ENCODE assay signal across 25 cellular contexts in genomic region chr7:156693627-156694026, GRCh38. TPM values are rescaled to one million over a fixed set of nuclear protein-coding genes. Genes with fewer than 3 reads are reported as not detected.
"Had no signal": no experiment of that assay in that cellular context is flagged by ENCODE, and none has a peak within 500 bp of the region (broad histone marks: within the 10 kb centered on the region; RNA-seq: fewer than 3 reads in every experiment).

No MANE protein-coding gene starts in this region.

- H3K4me3 Mint-ChIP-seq: mesothelial cell of epicardium; naive thymus-derived CD4-positive, alpha-beta T cell; natural killer cell treated with Interleukin-12 subunit alpha and Interleukin-12 subunit beta and Interleukin-15 and Interleukin-18, amount 100 ng/mL, for 72 hours; stimulated activated naive B cell treated with anti-CD40 and anti-IgM and Interleukin-4, amounts not matched to agents 10 μg/mL and 1 μg/mL and 100 μg/mL, for 72 hours had no signal

- DNase-seq: heart right ventricle; islet precursor cell; left lung; lower lobe of right lung; mammary epithelial cell; mesendoderm; naive thymus-derived CD4-positive, alpha-beta T cell; ovary; stimulated activated CD4-positive, alpha-beta T cell treated with anti-CD3 and anti-CD28 coated beads, Interleukin-12 subunit alpha, Interleukin-12 subunit beta, amount 100 ng/mL, for 4 hours; stimulated activated CD4-positive, alpha-beta T cell treated with anti-CD3 and anti-CD28 coated beads, Interleukin-15, amount 100 ng/mL, for 24 hours; stimulated activated CD4-positive, alpha-beta T cell treated with anti-CD3 and anti-CD28 coated beads, Interleukin-2, amount 100 ng/mL, for 24 hours; stimulated activated CD4-positive, alpha-beta T cell treated with anti-CD3 and anti-CD28 coated beads, Interleukin-4, amount 100 ng/mL, for 1 hour; stimulated activated naive B cell treated with anti-CD40 and anti-IgM and Interleukin-4, amounts not matched to agents 10 μg/mL and 1 μg/mL and 100 μg/mL, for 72 hours; stimulated activated naive CD8-positive, alpha-beta T cell treated with anti-CD3 and anti-CD28 coated beads, Interleukin-15, Interleukin-2, amounts not matched to agents 100 U/mL and 50 U/mL, for 24 hours; stomach; testis; thyroid gland; transverse colon; upper lobe of right lung had no signal

- H3K4me1 ChIP-seq: heart right ventricle, left lung, lower lobe of right lung, right atrium auricular region, stomach, testis, thyroid gland, upper lobe of right lung had no signal

- H3K36me3 ChIP-seq: lower lobe of right lung, ovary, right atrium auricular region, thyroid gland, upper lobe of right lung had no signal

- H3K4me2 ChIP-seq: hepatocyte had no signal

- H3K27ac Mint-ChIP-seq: mesothelial cell of epicardium; naive thymus-derived CD4-positive, alpha-beta T cell; natural killer cell treated with Interleukin-12 subunit alpha and Interleukin-12 subunit beta and Interleukin-15 and Interleukin-18, amount 100 ng/mL, for 72 hours; progenitor cell of endocrine pancreas; stimulated activated naive B cell treated with anti-CD40 and anti-IgM and Interleukin-4, amounts not matched to agents 10 μg/mL and 1 μg/mL and 100 μg/mL, for 72 hours had no signal

- H3K27ac ChIP-seq: heart right ventricle, hepatocyte, left lung, lower lobe of right lung, ovary, right atrium auricular region, skin epidermis, stomach, testis, thyroid gland, transverse colon, upper lobe of right lung had no signal

- H3K27me3 Mint-ChIP-seq: naive thymus-derived CD4-positive, alpha-beta T cell; natural killer cell treated with Interleukin-12 subunit alpha and Interleukin-12 subunit beta and Interleukin-15 and Interleukin-18, amount 100 ng/mL, for 72 hours; progenitor cell of endocrine pancreas; stimulated activated naive B cell treated with anti-CD40 and anti-IgM and Interleukin-4, amounts not matched to agents 10 μg/mL and 1 μg/mL and 100 μg/mL, for 72 hours had no signal

- H3K79me2 ChIP-seq: hepatocyte had no signal

- H3K27me3 ChIP-seq: heart right ventricle, hepatocyte, left lung, ovary, right atrium auricular region, stomach, testis, thyroid gland, transverse colon, upper lobe of right lung had no signal

- H2AFZ ChIP-seq: hepatocyte had no signal

- H3K9me3 ChIP-seq: ovary, testis, thyroid gland, upper lobe of right lung had no signal

- H3K4me3 ChIP-seq: heart right ventricle, hepatocyte, left lung, lower lobe of right lung, ovary, right atrium auricular region, skin epidermis, stomach, testis, thyroid gland, transverse colon, upper lobe of right lung had no signal

- H3K4me1 Mint-ChIP-seq: mesothelial cell of epicardium had no signal

RNA-seq across cellular contexts. Expression of gene RNF32, which starts 53.1 kb away (rescaled TPM):
- total RNA-seq: natural killer cell treated with Interleukin-12 subunit alpha and Interleukin-12 subunit beta and Interleukin-15 and Interleukin-18, amount 100 ng/mL, for 72 hours had no signal
